ENCODE assay signal across 1 cellular context in the genomic region with DNA sequence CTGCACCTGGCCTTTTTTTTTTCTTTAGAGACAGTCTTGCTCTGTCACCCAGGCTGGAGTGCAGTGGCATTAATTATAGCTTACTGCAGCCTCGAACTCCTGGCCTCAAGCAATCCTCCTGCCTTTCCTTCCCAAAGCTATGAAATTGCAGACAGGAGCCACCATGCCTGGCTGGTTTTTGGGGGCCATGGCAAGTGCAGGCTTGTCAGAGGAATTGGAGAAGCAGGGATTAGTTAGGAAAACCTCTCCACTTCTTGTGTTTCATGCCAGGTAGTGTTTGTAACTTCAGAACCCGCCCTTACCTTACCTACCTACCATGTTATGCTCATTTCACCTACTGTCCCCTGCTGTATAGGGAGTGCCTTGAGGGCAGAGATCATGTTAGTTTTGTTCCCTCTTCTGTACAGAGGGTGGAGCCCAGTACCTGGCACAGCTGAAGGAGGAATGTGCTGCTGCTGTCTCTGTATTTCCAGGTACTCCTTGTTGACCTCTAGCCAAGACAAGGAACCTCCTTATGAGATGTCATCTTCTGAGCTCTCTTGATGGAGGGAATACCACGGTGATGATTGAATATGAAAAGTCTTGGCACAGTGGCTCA.
TF ChIP-seq lines count a peak whose summit lies in the region.

No MANE protein-coding gene starts in this region.

TF ChIP-seq in HepG2, 621 proteins besides CTCF, POLR2A, EP300 and RAD21 (continued from another document and continues in another):
- no peak for TF ChIP-seq HES4 (CRISPR knock-in tag; IDR thresholded peaks at IDR 0.05; ENCODE audit: borderline replicate concordance)
- TF ChIP-seq TBX2 (CRISPR knock-in tag; IDR thresholded peaks at IDR 0.05; ENCODE audit: borderline replicate concordance), result no peak
- no peak for TF ChIP-seq ZFP36L1 (CRISPR knock-in tag; IDR thresholded peaks at IDR 0.05)
- TF ChIP-seq ETV6 (CRISPR knock-in tag; conservative IDR thresholded peaks at IDR 0.05), result no peak
- TF ChIP-seq, protein P1, sequence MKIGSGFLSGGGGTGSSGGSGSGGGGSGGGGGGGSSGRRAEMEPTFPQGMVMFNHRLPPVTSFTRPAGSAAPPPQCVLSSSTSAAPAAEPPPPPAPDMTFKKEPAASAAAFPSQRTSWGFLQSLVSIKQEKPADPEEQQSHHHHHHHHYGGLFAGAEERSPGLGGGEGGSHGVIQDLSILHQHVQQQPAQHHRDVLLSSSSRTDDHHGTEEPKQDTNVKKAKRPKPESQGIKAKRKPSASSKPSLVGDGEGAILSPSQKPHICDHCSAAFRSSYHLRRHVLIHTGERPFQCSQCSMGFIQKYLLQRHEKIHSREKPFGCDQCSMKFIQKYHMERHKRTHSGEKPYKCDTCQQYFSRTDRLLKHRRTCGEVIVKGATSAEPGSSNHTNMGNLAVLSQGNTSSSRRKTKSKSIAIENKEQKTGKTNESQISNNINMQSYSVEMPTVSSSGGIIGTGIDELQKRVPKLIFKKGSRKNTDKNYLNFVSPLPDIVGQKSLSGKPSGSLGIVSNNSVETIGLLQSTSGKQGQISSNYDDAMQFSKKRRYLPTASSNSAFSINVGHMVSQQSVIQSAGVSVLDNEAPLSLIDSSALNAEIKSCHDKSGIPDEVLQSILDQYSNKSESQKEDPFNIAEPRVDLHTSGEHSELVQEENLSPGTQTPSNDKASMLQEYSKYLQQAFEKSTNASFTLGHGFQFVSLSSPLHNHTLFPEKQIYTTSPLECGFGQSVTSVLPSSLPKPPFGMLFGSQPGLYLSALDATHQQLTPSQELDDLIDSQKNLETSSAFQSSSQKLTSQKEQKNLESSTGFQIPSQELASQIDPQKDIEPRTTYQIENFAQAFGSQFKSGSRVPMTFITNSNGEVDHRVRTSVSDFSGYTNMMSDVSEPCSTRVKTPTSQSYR (CRISPR knock-in tag; IDR thresholded peaks at IDR 0.05; ENCODE audit: borderline replicate concordance), result no peak
- TF ChIP-seq PHF21A (CRISPR knock-in tag; IDR thresholded peaks at IDR 0.05), result no peak
- TF ChIP-seq, protein P2, sequence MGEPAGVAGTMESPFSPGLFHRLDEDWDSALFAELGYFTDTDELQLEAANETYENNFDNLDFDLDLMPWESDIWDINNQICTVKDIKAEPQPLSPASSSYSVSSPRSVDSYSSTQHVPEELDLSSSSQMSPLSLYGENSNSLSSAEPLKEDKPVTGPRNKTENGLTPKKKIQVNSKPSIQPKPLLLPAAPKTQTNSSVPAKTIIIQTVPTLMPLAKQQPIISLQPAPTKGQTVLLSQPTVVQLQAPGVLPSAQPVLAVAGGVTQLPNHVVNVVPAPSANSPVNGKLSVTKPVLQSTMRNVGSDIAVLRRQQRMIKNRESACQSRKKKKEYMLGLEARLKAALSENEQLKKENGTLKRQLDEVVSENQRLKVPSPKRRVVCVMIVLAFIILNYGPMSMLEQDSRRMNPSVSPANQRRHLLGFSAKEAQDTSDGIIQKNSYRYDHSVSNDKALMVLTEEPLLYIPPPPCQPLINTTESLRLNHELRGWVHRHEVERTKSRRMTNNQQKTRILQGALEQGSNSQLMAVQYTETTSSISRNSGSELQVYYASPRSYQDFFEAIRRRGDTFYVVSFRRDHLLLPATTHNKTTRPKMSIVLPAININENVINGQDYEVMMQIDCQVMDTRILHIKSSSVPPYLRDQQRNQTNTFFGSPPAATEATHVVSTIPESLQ (CRISPR knock-in tag; conservative IDR thresholded peaks at IDR 0.05), result no peak
- TF ChIP-seq PITX1 (CRISPR knock-in tag; IDR thresholded peaks at IDR 0.05), result no peak
- no peak for TF ChIP-seq ZNF44 (CRISPR knock-in tag; IDR thresholded peaks at IDR 0.05)
- no peak for TF ChIP-seq ATF7 (IDR thresholded peaks at IDR 0.05)
- no peak for TF ChIP-seq ATF7 (CRISPR knock-in tag; IDR thresholded peaks at IDR 0.05)
- TF ChIP-seq MED13 (CRISPR knock-in tag; IDR thresholded peaks at IDR 0.05), result no peak
- no peak for TF ChIP-seq PTBP1 (IDR thresholded peaks at IDR 0.05; ENCODE audit: low read depth, low read length, poor library complexity, severe bottlenecking)
- TF ChIP-seq ZBTB7A (CRISPR knock-in tag; IDR thresholded peaks at IDR 0.05), result no peak
- no peak for TF ChIP-seq ZFP37 (CRISPR knock-in tag; IDR thresholded peaks at IDR 0.05; ENCODE audit: borderline replicate concordance)
- TF ChIP-seq ZEB1 (IDR thresholded peaks at IDR 0.05; ENCODE audit: insufficient replicate concordance, low read depth), result peak; percentile 69
- peak; percentile 19; the same call in 1 of the 2 replicates for TF ChIP-seq BCL6 (CRISPR knock-in tag; IDR thresholded peaks at IDR 0.05)
- TF ChIP-seq ISL2 (CRISPR knock-in tag; IDR thresholded peaks at IDR 0.05), result 0 out of 2 replicates have a peak, but pooled peaks have one; percentile 21
- no peak for TF ChIP-seq SYNCRIP (IDR thresholded peaks at IDR 0.05; ENCODE audit: insufficient read depth, low read depth, low read length)
- TF ChIP-seq KLF12 (CRISPR knock-in tag; IDR thresholded peaks at IDR 0.05; ENCODE audit: borderline replicate concordance), result 0 out of 2 replicates have a peak, but pooled peaks have one; percentile 32
- TF ChIP-seq PHF8 (CRISPR knock-in tag; IDR thresholded peaks at IDR 0.05), result no peak
- no peak for TF ChIP-seq FOXC1 (CRISPR knock-in tag; IDR thresholded peaks at IDR 0.05; ENCODE audit: borderline replicate concordance)
- no peak for TF ChIP-seq ZIK1 (CRISPR knock-in tag; IDR thresholded peaks at IDR 0.05; ENCODE audit: borderline replicate concordance, low read depth)
- TF ChIP-seq, protein P3, sequence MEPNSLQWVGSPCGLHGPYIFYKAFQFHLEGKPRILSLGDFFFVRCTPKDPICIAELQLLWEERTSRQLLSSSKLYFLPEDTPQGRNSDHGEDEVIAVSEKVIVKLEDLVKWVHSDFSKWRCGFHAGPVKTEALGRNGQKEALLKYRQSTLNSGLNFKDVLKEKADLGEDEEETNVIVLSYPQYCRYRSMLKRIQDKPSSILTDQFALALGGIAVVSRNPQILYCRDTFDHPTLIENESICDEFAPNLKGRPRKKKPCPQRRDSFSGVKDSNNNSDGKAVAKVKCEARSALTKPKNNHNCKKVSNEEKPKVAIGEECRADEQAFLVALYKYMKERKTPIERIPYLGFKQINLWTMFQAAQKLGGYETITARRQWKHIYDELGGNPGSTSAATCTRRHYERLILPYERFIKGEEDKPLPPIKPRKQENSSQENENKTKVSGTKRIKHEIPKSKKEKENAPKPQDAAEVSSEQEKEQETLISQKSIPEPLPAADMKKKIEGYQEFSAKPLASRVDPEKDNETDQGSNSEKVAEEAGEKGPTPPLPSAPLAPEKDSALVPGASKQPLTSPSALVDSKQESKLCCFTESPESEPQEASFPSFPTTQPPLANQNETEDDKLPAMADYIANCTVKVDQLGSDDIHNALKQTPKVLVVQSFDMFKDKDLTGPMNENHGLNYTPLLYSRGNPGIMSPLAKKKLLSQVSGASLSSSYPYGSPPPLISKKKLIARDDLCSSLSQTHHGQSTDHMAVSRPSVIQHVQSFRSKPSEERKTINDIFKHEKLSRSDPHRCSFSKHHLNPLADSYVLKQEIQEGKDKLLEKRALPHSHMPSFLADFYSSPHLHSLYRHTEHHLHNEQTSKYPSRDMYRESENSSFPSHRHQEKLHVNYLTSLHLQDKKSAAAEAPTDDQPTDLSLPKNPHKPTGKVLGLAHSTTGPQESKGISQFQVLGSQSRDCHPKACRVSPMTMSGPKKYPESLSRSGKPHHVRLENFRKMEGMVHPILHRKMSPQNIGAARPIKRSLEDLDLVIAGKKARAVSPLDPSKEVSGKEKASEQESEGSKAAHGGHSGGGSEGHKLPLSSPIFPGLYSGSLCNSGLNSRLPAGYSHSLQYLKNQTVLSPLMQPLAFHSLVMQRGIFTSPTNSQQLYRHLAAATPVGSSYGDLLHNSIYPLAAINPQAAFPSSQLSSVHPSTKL (CRISPR knock-in tag; IDR thresholded peaks at IDR 0.05), result peak; percentile 37; the same call in 1 of the 2 replicates
- no peak for TF ChIP-seq ZNF747 (CRISPR knock-in tag; IDR thresholded peaks at IDR 0.05; ENCODE audit: borderline replicate concordance)
- TF ChIP-seq SP1 (IDR thresholded peaks at IDR 0.05), result no peak
- no peak for TF ChIP-seq SP1 (CRISPR knock-in tag; IDR thresholded peaks at IDR 0.05)
- peak; percentile 33; the same call in 1 of the 2 replicates for TF ChIP-seq RXRB (CRISPR knock-in tag; IDR thresholded peaks at IDR 0.05; ENCODE audit: borderline replicate concordance)
- TF ChIP-seq, protein P4, sequence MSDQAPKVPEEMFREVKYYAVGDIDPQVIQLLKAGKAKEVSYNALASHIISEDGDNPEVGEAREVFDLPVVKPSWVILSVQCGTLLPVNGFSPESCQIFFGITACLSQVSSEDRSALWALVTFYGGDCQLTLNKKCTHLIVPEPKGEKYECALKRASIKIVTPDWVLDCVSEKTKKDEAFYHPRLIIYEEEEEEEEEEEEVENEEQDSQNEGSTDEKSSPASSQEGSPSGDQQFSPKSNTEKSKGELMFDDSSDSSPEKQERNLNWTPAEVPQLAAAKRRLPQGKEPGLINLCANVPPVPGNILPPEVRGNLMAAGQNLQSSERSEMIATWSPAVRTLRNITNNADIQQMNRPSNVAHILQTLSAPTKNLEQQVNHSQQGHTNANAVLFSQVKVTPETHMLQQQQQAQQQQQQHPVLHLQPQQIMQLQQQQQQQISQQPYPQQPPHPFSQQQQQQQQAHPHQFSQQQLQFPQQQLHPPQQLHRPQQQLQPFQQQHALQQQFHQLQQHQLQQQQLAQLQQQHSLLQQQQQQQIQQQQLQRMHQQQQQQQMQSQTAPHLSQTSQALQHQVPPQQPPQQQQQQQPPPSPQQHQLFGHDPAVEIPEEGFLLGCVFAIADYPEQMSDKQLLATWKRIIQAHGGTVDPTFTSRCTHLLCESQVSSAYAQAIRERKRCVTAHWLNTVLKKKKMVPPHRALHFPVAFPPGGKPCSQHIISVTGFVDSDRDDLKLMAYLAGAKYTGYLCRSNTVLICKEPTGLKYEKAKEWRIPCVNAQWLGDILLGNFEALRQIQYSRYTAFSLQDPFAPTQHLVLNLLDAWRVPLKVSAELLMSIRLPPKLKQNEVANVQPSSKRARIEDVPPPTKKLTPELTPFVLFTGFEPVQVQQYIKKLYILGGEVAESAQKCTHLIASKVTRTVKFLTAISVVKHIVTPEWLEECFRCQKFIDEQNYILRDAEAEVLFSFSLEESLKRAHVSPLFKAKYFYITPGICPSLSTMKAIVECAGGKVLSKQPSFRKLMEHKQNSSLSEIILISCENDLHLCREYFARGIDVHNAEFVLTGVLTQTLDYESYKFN (CRISPR knock-in tag; conservative IDR thresholded peaks at IDR 0.05), result peak; percentile 49; the same call in 1 of the 2 replicates
- no peak for TF ChIP-seq NR2F1 (CRISPR knock-in tag; IDR thresholded peaks at IDR 0.05)
- TF ChIP-seq FOXP1 (IDR thresholded peaks at IDR 0.05), result no peak
- no peak for TF ChIP-seq FOXP1 (CRISPR knock-in tag; IDR thresholded peaks at IDR 0.05)
- TF ChIP-seq, protein P5, sequence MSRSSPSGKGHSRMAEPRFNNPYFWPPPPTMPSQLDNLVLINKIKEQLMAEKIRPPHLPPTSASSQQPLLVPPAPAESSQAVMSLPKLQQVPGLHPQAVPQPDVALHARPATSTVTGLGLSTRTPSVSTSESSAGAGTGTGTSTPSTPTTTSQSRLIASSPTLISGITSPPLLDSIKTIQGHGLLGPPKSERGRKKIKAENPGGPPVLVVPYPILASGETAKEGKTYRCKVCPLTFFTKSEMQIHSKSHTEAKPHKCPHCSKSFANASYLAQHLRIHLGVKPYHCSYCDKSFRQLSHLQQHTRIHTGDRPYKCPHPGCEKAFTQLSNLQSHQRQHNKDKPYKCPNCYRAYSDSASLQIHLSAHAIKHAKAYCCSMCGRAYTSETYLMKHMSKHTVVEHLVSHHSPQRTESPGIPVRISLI (CRISPR knock-in tag; IDR thresholded peaks at IDR 0.05; ENCODE audit: borderline replicate concordance), result no peak
- TF ChIP-seq XRCC5 (optimal IDR thresholded peaks at IDR 0.05; ENCODE audit: low read length), result no peak
- no peak for TF ChIP-seq RBFOX2 (IDR thresholded peaks at IDR 0.05; ENCODE audit: low read depth, low read length)
- TF ChIP-seq REXO4 (CRISPR knock-in tag; IDR thresholded peaks at IDR 0.05; ENCODE audit: borderline replicate concordance), result no peak
- TF ChIP-seq RCOR2 (CRISPR knock-in tag; IDR thresholded peaks at IDR 0.05), result 0 out of 2 replicates have a peak, but pooled peaks have one; percentile 21
- TF ChIP-seq ZNF34 (CRISPR knock-in tag; IDR thresholded peaks at IDR 0.05; ENCODE audit: borderline replicate concordance), result no peak
- no peak for TF ChIP-seq SP4 (CRISPR knock-in tag; IDR thresholded peaks at IDR 0.05)
- TF ChIP-seq ADNP (CRISPR knock-in tag; IDR thresholded peaks at IDR 0.05), result no peak
- 0 out of 2 replicates have a peak, but pooled peaks have one; percentile 30 for TF ChIP-seq ZNF589 (CRISPR knock-in tag; conservative IDR thresholded peaks at IDR 0.05)
- peak; percentile 28; the same call in 1 of the 2 replicates for TF ChIP-seq HDAC1 (CRISPR knock-in tag; IDR thresholded peaks at IDR 0.05)
- TF ChIP-seq, protein P6, sequence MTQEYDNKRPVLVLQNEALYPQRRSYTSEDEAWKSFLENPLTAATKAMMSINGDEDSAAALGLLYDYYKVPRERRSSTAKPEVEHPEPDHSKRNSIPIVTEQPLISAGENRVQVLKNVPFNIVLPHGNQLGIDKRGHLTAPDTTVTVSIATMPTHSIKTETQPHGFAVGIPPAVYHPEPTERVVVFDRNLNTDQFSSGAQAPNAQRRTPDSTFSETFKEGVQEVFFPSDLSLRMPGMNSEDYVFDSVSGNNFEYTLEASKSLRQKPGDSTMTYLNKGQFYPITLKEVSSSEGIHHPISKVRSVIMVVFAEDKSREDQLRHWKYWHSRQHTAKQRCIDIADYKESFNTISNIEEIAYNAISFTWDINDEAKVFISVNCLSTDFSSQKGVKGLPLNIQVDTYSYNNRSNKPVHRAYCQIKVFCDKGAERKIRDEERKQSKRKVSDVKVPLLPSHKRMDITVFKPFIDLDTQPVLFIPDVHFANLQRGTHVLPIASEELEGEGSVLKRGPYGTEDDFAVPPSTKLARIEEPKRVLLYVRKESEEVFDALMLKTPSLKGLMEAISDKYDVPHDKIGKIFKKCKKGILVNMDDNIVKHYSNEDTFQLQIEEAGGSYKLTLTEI (CRISPR knock-in tag; conservative IDR thresholded peaks at IDR 0.05), result no peak
- TF ChIP-seq MYC (CRISPR knock-in tag; IDR thresholded peaks at IDR 0.05; ENCODE audit: borderline replicate concordance), result no peak
